29 cellular contexts compared by ENCODE assay signal in genomic region chr10:29245476-29245875, GRCh38. TPM values are rescaled to one million over a fixed set of nuclear protein-coding genes. Genes with fewer than 3 reads are reported as not detected.
DNase-seq lines count a peak whose midpoint lies in the region; ATAC-seq and TF ChIP-seq lines count a peak whose summit lies in the region.
"Had no signal": no experiment of that assay in that cellular context is flagged by ENCODE, and none has a peak within 500 bp of the region (broad histone marks: within the 10 kb centered on the region; RNA-seq: fewer than 3 reads in every experiment).

No MANE protein-coding gene starts in this region.

- H3K27me3 Mint-ChIP-seq in MCF 10A (ENCODE audit: insufficient read depth, unreplicated experiment) (peaks cover 85% of the 10 kb centered on the region), HFFc6 (ENCODE audit: insufficient read depth) (peaks cover 17% of the 10 kb centered on the region)

- DNase-seq in mammary epithelial cell (no peak), MCF 10A (ENCODE audit: unreplicated experiment) (no peak), medulla oblongata (ENCODE audit: extremely low spot score) (peak; percentile 95), substantia nigra (lab: John Stamatoyannopoulos, UW) (peak in 46 of 49 donors; percentile 8 to 88 (median 57)), HFFc6 (no peak), H4 (ENCODE audit: low spot score) (no peak)
- DNase-seq: 8988T; activated CD4-positive, alpha-beta T cell treated with anti-CD3 and anti-CD28 coated beads, Interleukin-2, amount 10 ng/mL, durations not matched to agents 7 days and 5 days; activated naive CD4-positive, alpha-beta T cell treated with anti-CD3 and anti-CD28 coated beads, Interleukin-2, amount 10 ng/mL, durations not matched to agents 7 days and 5 days; amniotic stem cell; CD8-positive, alpha-beta T cell; GF-D8; GM23248; heart right ventricle; naive thymus-derived CD4-positive, alpha-beta T cell; NCI-H1694; sigmoid colon; stomach; T-helper 9 cell; upper lobe of right lung; WERI-Rb-1 had no signal

- intact Hi-C loops in mammary epithelial cell (cut with micrococcal nuclease) (no loop called here), MCF 10A (cut with micrococcal nuclease) (no loop called here)

- H3K4me2 ChIP-seq in mammary epithelial cell (ENCODE audit: insufficient read depth, low read depth, low read length): no peak overlapping the region
- H3K4me2 ChIP-seq: KMS-11 had no signal

- BruUV-seq in mammary epithelial cell (replicated peaks; lab: Mats Ljungman, UMichigan) (no TSS peak), MCF 10A (replicated peaks; lab: Mats Ljungman, UMichigan) (no TSS peak)

- no peaks in the 10 kb centered on the region for H3K36me3 ChIP-seq in mammary epithelial cell (ENCODE audit: insufficient read depth, low read length)
- H3K36me3 ChIP-seq: heart right ventricle, sigmoid colon, stomach, upper lobe of right lung, WERI-Rb-1 had no signal

- 5% methylated on average over 11 of the region's 11 CpGs for whole genome bisulfite sequencing in mammary epithelial cell (ENCODE audit: low coverage, missing lambda C conversion rate)

- H3K4me1 Mint-ChIP-seq in MCF 10A (ENCODE audit: insufficient read depth, unreplicated experiment) (no peaks in the 10 kb centered on the region), HFFc6 (ENCODE audit: low read depth) (no peaks in the 10 kb centered on the region)
- H3K4me1 Mint-ChIP-seq: activated CD4-positive, alpha-beta T cell treated with anti-CD3 and anti-CD28 coated beads, Interleukin-2, amount 10 ng/mL, durations not matched to agents 7 days and 5 days; activated naive CD4-positive, alpha-beta T cell treated with anti-CD3 and anti-CD28 coated beads, Interleukin-2, amount 10 ng/mL, durations not matched to agents 7 days and 5 days had no signal

- H2AFZ ChIP-seq in mammary epithelial cell (ENCODE audit: low read depth, low read length): peak overlapping the region; percentile 50
- H2AFZ ChIP-seq: GM23248 had no signal

- H3K4me3 ChIP-seq in mammary epithelial cell (replicated peaks in 1 of 3; ENCODE audit: insufficient read depth in 1 of 3, low read depth in 2 of 3, low read length in 3 of 3): no peak overlapping the region
- H3K4me3 ChIP-seq: GM23248, heart right ventricle, sigmoid colon, stomach, upper lobe of right lung had no signal

- H3K4me3 Mint-ChIP-seq in MCF 10A (ENCODE audit: unreplicated experiment): no peak overlapping the region
- H3K4me3 Mint-ChIP-seq in HFFc6: no peak overlapping the region
- H3K4me3 Mint-ChIP-seq: activated CD4-positive, alpha-beta T cell treated with anti-CD3 and anti-CD28 coated beads, Interleukin-2, amount 10 ng/mL, durations not matched to agents 7 days and 5 days; activated naive CD4-positive, alpha-beta T cell treated with anti-CD3 and anti-CD28 coated beads, Interleukin-2, amount 10 ng/mL, durations not matched to agents 7 days and 5 days; CD8-positive, alpha-beta T cell; naive thymus-derived CD4-positive, alpha-beta T cell had no signal

- POLR2A ChIA-PET in MCF 10A (lab: Yijun Ruan, JAX): no interaction called here

- no peak overlapping the region for H3K9ac ChIP-seq in mammary epithelial cell (ENCODE audit: insufficient read depth, low read length)
- H3K9ac ChIP-seq: GM23248, KMS-11 had no signal

- H3K9me3 Mint-ChIP-seq in MCF 10A (ENCODE audit: unreplicated experiment): no peaks in the 10 kb centered on the region
- H3K9me3 Mint-ChIP-seq in HFFc6: no peaks in the 10 kb centered on the region
- H3K9me3 Mint-ChIP-seq: activated CD4-positive, alpha-beta T cell treated with anti-CD3 and anti-CD28 coated beads, Interleukin-2, amount 10 ng/mL, durations not matched to agents 7 days and 5 days; activated naive CD4-positive, alpha-beta T cell treated with anti-CD3 and anti-CD28 coated beads, Interleukin-2, amount 10 ng/mL, durations not matched to agents 7 days and 5 days; CD8-positive, alpha-beta T cell had no signal

- no peak for ATAC-seq in GM19035 (IDR thresholded peaks at IDR 0.05; ENCODE audit: unreplicated experiment)
- ATAC-seq: CD8-positive, alpha-beta T cell; heart right ventricle; left lobe of liver; naive thymus-derived CD4-positive, alpha-beta T cell; upper lobe of right lung had no signal

- in situ Hi-C loops in mammary epithelial cell (cut with MboI; ENCODE audit: low sequenced_read_pairs in 2 of 2): no loop called here

- CTCF ChIA-PET in mammary epithelial cell (lab: Charles Lee; ENCODE audit: low non-redundant PET): no interaction called here
- CTCF ChIA-PET in MCF 10A (lab: Yijun Ruan, JAX): interaction anchor here (0.9 kb wide), 1 partner anchor 13 kb away, joined by 4 read pairs; no protein-coding TSS in a partner anchor

- H3K27ac ChIP-seq in mammary epithelial cell (ENCODE audit: insufficient read depth, low read depth, low read length) (no peak overlapping the region), cingulate gyrus (ENCODE audit: low read depth, low read length) (peak overlapping the region; percentile 65), substantia nigra (ENCODE audit: low read depth, low read length, poor library complexity, severe bottlenecking) (no peak overlapping the region)
- H3K27ac ChIP-seq: GM23248, heart right ventricle, KMS-11, sigmoid colon, stomach, upper lobe of right lung, WERI-Rb-1 had no signal

- dilution Hi-C loops in mammary epithelial cell (cut with HindIII; ENCODE audit: low sequenced_read_pairs): no loop called here

- TF ChIP-seq CTCF in mammary epithelial cell (conservative IDR thresholded peaks at IDR 0.05 in 1 of 2, IDR thresholded peaks at IDR 0.05 in 1 of 2; ENCODE audit: extremely low read depth in 1 of 2, insufficient read depth in 1 of 2, low read depth in 1 of 2, low read length in 2 of 2) (no peak), MCF 10A (IDR thresholded peaks at IDR 0.05; ENCODE audit: unreplicated experiment) (no peak), HFFc6 (IDR thresholded peaks at IDR 0.05) (no peak)

- H3K9me3 ChIP-seq in mammary epithelial cell (replicated peaks; ENCODE audit: insufficient read depth, low read length): no peaks in the 10 kb centered on the region
- H3K9me3 ChIP-seq: heart right ventricle, sigmoid colon, stomach, upper lobe of right lung had no signal

- H3K4me1 ChIP-seq in mammary epithelial cell (ENCODE audit: insufficient read depth, low read length): no peaks in the 10 kb centered on the region
- H3K4me1 ChIP-seq: heart right ventricle, sigmoid colon, stomach, upper lobe of right lung had no signal

- H3K36me3 Mint-ChIP-seq in MCF 10A (ENCODE audit: insufficient read depth, unreplicated experiment): no peaks in the 10 kb centered on the region
- no peaks in the 10 kb centered on the region for H3K36me3 Mint-ChIP-seq in HFFc6 (ENCODE audit: low read depth)
- H3K36me3 Mint-ChIP-seq: activated naive CD4-positive, alpha-beta T cell treated with anti-CD3 and anti-CD28 coated beads, Interleukin-2, amount 10 ng/mL, durations not matched to agents 7 days and 5 days; CD8-positive, alpha-beta T cell had no signal

- H3K27ac Mint-ChIP-seq in MCF 10A (ENCODE audit: low read depth, unreplicated experiment): no peak overlapping the region
- no peak overlapping the region for H3K27ac Mint-ChIP-seq in HFFc6
- H3K27ac Mint-ChIP-seq: activated CD4-positive, alpha-beta T cell treated with anti-CD3 and anti-CD28 coated beads, Interleukin-2, amount 10 ng/mL, durations not matched to agents 7 days and 5 days; activated naive CD4-positive, alpha-beta T cell treated with anti-CD3 and anti-CD28 coated beads, Interleukin-2, amount 10 ng/mL, durations not matched to agents 7 days and 5 days; CD8-positive, alpha-beta T cell; naive thymus-derived CD4-positive, alpha-beta T cell had no signal

- no peaks in the 10 kb centered on the region for H4K20me1 ChIP-seq in mammary epithelial cell (ENCODE audit: insufficient read depth, low read length)

- H3K79me2 ChIP-seq in mammary epithelial cell (ENCODE audit: insufficient read depth, low read length): no peaks in the 10 kb centered on the region

- H3K27me3 ChIP-seq in mammary epithelial cell (ENCODE audit: insufficient read depth, low read length): peaks cover 7% of the 10 kb centered on the region
- H3K27me3 ChIP-seq: sigmoid colon had no signal

RNA-seq across cellular contexts. Expression of gene LYZL1, which starts 43.4 kb away (rescaled TPM):
- not detected for total RNA-seq in mammary epithelial cell
- not detected for polyA plus RNA-seq in mammary epithelial cell
- not detected for polyA minus RNA-seq in mammary epithelial cell
- total RNA-seq in MCF 10A (2022): not detected in 2 replicates
- total RNA-seq in HFFc6 (2021; fragmentation: NEBNext Ultra II Directional; extraction: Animal tissue kit (Norgen Biotek cat#: 25700)): not detected
- not detected in 2 replicates for total RNA-seq in H4 (2014; rRNA removed; shearing (Covaris generic))
- total RNA-seq: activated CD4-positive, alpha-beta T cell treated with anti-CD3 and anti-CD28 coated beads, Interleukin-2, amount 10 ng/mL, durations not matched to agents 7 days and 5 days; cardiac septum; CD8-positive, alpha-beta T cell; dermis microvascular lymphatic vessel endothelial cell; endothelial cell of umbilical vein; GM23248; heart right ventricle; left lobe of liver; naive thymus-derived CD4-positive, alpha-beta T cell; omental fat pad; sigmoid colon; stomach; upper lobe of right lung had no signal
- polyA plus RNA-seq: endothelial cell of umbilical vein; GM23248; heart right ventricle; naive thymus-derived CD4-positive, alpha-beta T cell; sigmoid colon; stomach had no signal

Comparison
In these comparisons a context has a peak if more than half of its experiments do, and no peak if none do; other contexts are left out.
1. DNase-seq: peak in medulla oblongata (single experiment) and substantia nigra (46 of 49); none in mammary epithelial cell (single experiment), MCF 10A (single experiment), HFFc6 (single experiment) and H4 (single experiment).